Comparison of ENCODE assay signal across 8 cellular contexts in the genomic region with DNA sequence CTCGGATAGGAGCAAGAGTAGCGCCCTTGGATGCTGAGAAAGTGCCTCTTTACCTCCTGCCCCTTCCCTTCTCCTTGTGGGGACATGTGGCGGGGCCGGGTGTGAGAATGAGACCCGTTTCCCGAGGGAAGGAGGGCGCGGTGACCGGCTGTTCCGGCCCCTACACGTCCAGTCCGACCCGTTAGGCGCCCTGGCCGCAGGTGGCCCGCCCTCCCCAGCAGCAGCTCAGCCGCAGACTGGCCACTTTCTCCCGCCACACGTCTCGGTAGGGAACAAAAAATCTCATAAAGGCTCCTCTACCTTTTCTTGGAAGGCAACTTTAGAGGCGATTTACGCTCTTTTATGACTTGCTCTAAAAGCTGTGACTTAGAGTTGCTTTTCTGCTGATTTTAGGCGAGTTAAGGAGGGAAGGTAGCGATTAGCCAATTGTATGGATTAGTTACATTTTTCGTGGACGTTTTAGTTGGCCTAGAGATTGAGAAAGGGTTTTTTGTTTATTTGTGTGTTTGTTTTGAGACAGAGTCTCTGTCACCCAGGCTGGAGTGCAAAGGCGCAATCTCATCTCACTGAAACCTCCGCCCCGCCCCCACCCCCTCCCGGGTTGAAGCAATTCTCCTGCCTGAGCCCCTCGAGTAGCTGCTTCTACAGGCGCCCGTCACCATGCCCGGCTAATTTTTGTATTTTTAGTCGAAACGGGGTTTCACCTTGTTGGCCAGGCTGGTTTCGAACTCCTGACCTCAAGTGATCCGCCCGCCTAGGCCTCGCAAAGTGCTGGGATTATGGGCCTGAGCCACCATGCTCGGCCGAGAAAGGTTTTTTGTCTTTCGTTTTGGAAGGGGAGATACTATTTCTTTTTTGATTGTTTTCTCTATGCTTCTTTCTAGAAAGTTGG. TPM values are rescaled to one million over a fixed set of nuclear protein-coding genes. Genes with fewer than 3 reads are reported as not detected.
A peak's percentile ranks its signal among the peaks of the same experiment; 100 is the strongest.
DNase-seq lines count a peak whose midpoint lies in the region; ATAC-seq and TF ChIP-seq lines count a peak whose summit lies in the region.

No MANE protein-coding gene starts in this region.

- no peaks in the 10 kb centered on the region for H3K4me1 ChIP-seq in effector memory CD4-positive, alpha-beta T cell (ENCODE audit: control insufficient read depth, insufficient read depth, low read length, poor library complexity, severe bottlenecking)
- no peaks in the 10 kb centered on the region for H3K4me1 ChIP-seq in naive thymus-derived CD4-positive, alpha-beta T cell (ENCODE audit: control insufficient read depth in 2 of 2, insufficient read depth in 2 of 2, low read length in 2 of 2)

- H3K27me3 Mint-ChIP-seq in CD14-positive monocyte (ENCODE audit: low read depth in 3 of 3) = peaks cover 40 to 56% (median 42%) of the 10 kb centered on the region in 3 donors
- peaks cover 13 to 46% (median 23%) of the 10 kb centered on the region in 5 donors for H3K27me3 Mint-ChIP-seq in naive thymus-derived CD4-positive, alpha-beta T cell

- H3K4me1 Mint-ChIP-seq in CD14-positive monocyte = peaks cover 41% of the 10 kb centered on the region
- H3K4me1 Mint-ChIP-seq in naive thymus-derived CD4-positive, alpha-beta T cell = peaks cover 0 to 15% (median 9%) of the 10 kb centered on the region in 7 donors

- no peaks in the 10 kb centered on the region for H3K27me3 ChIP-seq in effector memory CD4-positive, alpha-beta T cell (replicated peaks; ENCODE audit: control insufficient read depth, insufficient read depth, low read length, poor library complexity, severe bottlenecking)
- no peaks in the 10 kb centered on the region for H3K27me3 ChIP-seq in naive thymus-derived CD4-positive, alpha-beta T cell (ENCODE audit: control insufficient read depth in 2 of 2, insufficient read depth in 2 of 2, low read length in 2 of 2)

- no peak overlapping the region for H3K27ac ChIP-seq in effector memory CD4-positive, alpha-beta T cell (ENCODE audit: insufficient read depth, low read length, poor library complexity, severe bottlenecking)
- H3K27ac ChIP-seq in naive thymus-derived CD4-positive, alpha-beta T cell (ENCODE audit: low read depth, low read length) = no peak overlapping the region

- intact Hi-C loops in CD14-positive monocyte (cut with micrococcal nuclease) = no loop called here
- intact Hi-C loops in naive thymus-derived CD4-positive, alpha-beta T cell (cut with micrococcal nuclease) = loop anchor here in 1 of 2 donors (5.0 kb wide), 1 partner anchor 41 kb away; no protein-coding TSS in a partner anchor

- H3K36me3 ChIP-seq in effector memory CD4-positive, alpha-beta T cell (ENCODE audit: control insufficient read depth, insufficient read depth, low read length) = no peaks in the 10 kb centered on the region
- no peaks in the 10 kb centered on the region for H3K36me3 ChIP-seq in naive thymus-derived CD4-positive, alpha-beta T cell (ENCODE audit: control insufficient read depth in 2 of 3, insufficient read depth in 3 of 3, low read length in 3 of 3)

- H3K9me3 ChIP-seq in effector memory CD4-positive, alpha-beta T cell (ENCODE audit: control insufficient read depth, low read length) = no peaks in the 10 kb centered on the region
- no peaks in the 10 kb centered on the region for H3K9me3 ChIP-seq in naive thymus-derived CD4-positive, alpha-beta T cell (ENCODE audit: control insufficient read depth in 2 of 3, low read length in 3 of 3)

- no peak for TF ChIP-seq CTCF in CD14-positive monocyte (IDR thresholded peaks at IDR 0.05)

- H3K4me3 Mint-ChIP-seq in CD14-positive monocyte = peak overlapping the region; percentile 69 to 78
- peak overlapping the region; percentile 39 to 74 (median 69) for H3K4me3 Mint-ChIP-seq in naive thymus-derived CD4-positive, alpha-beta T cell

- CTCF ChIA-PET in naive thymus-derived CD4-positive, alpha-beta T cell (lab: Charles Lee) = no interaction called here

- no peak for ATAC-seq in naive thymus-derived CD4-positive, alpha-beta T cell
- ATAC-seq in HG03378 (IDR thresholded peaks at IDR 0.05; ENCODE audit: unreplicated experiment) = no peak
- ATAC-seq in HG03565 (IDR thresholded peaks at IDR 0.05; ENCODE audit: unreplicated experiment) = no peak

- POLR2A ChIA-PET in naive thymus-derived CD4-positive, alpha-beta T cell (lab: Charles Lee) = no interaction called here

- no peak overlapping the region for H3K27ac Mint-ChIP-seq in CD14-positive monocyte
- no peak overlapping the region for H3K27ac Mint-ChIP-seq in naive thymus-derived CD4-positive, alpha-beta T cell

- no peak for DNase-seq in CD14-positive monocyte (ENCODE audit: low spot score)
- peak; percentile 29 for DNase-seq in HuH-7 (ENCODE audit: low spot score)
- no peak for DNase-seq in effector memory CD4-positive, alpha-beta T cell
- no peak for DNase-seq in naive thymus-derived CD4-positive, alpha-beta T cell
- no peak for DNase-seq in DMS 273 treated with DMSO at 0.1 percent for 48 hours (lab: John Stamatoyannopoulos, UW)
- DNase-seq in epidermal melanocyte (ENCODE audit: insufficient read length, low spot score) = no peak

- peaks cover 3 to 4% of the 10 kb centered on the region in 2 donors for H3K36me3 Mint-ChIP-seq in CD14-positive monocyte
- H3K36me3 Mint-ChIP-seq in naive thymus-derived CD4-positive, alpha-beta T cell = peaks cover 0 to 2% (median 0%) of the 10 kb centered on the region in 5 donors

- H3K4me3 ChIP-seq in effector memory CD4-positive, alpha-beta T cell (ENCODE audit: insufficient read depth, low read depth, low read length, poor library complexity, severe bottlenecking) = peak overlapping the region; percentile 48
- H3K4me3 ChIP-seq in naive thymus-derived CD4-positive, alpha-beta T cell (ENCODE audit: low read length) = no peak overlapping the region

- peaks cover 0 to 6% (median 0%) of the 10 kb centered on the region in 7 donors for H3K9me3 Mint-ChIP-seq in CD14-positive monocyte
- H3K9me3 Mint-ChIP-seq in naive thymus-derived CD4-positive, alpha-beta T cell = peaks cover 0 to 2% (median 0%) of the 10 kb centered on the region in 11 donors

RNA-seq across cellular contexts. Expression of a gene that starts 8.3 kb away (rescaled TPM):
- polyA plus RNA-seq in CD14-positive monocyte = not detected
- not detected for total RNA-seq in naive thymus-derived CD4-positive, alpha-beta T cell
- not detected for polyA plus RNA-seq in naive thymus-derived CD4-positive, alpha-beta T cell
